8 cellular contexts compared by ENCODE assay signal in genomic region chr15:65033659-65034269, GRCh38. TPM values are rescaled to one million over a fixed set of nuclear protein-coding genes. Genes with fewer than 3 reads are reported as not detected.
A peak's percentile ranks its signal among the peaks of the same experiment; 100 is the strongest.
DNase-seq lines count a peak whose midpoint lies in the region; ATAC-seq, FAIRE-seq and TF ChIP-seq lines count a peak whose summit lies in the region.

No MANE protein-coding gene starts in this region.

- H3K4me2 ChIP-seq in K562 (ENCODE audit: insufficient read depth, low read length): no peak overlapping the region

- H3K4me1 ChIP-seq in K562 (replicated peaks in 1 of 2; ENCODE audit: control insufficient read depth in 2 of 2, insufficient read depth in 2 of 2, low read length in 2 of 2): peaks cover 3 to 7% of the 10 kb centered on the region in 2 experiments; a peak in 3 of 5 replicates
- peaks cover 0 to 2% of the 10 kb centered on the region in 2 donors for H3K4me1 ChIP-seq in lung (ENCODE audit: control insufficient read depth in 2 of 2, insufficient read depth in 2 of 2, low read length in 2 of 2)
- H3K4me1 ChIP-seq in effector memory CD4-positive, alpha-beta T cell (ENCODE audit: control insufficient read depth, insufficient read depth, low read length, poor library complexity, severe bottlenecking): no peaks in the 10 kb centered on the region

- no peaks in the 10 kb centered on the region for H4K20me1 ChIP-seq in K562 (replicated peaks; ENCODE audit: control insufficient read depth, insufficient read depth, low read length)

- intact Hi-C loops in K562 (cut with micrococcal nuclease): loop anchor here (2.0 to 10.0 kb wide), 5 partner anchors 54 to 351 kb away; no protein-coding TSS in a partner anchor

- H3K9me3 ChIP-seq in K562 (replicated peaks; ENCODE audit: control insufficient read depth, insufficient read depth, low read depth, low read length) (no peaks in the 10 kb centered on the region), lung (ENCODE audit: control insufficient read depth in 2 of 2, insufficient read depth in 1 of 2, low read length in 1 of 2) (no peaks in the 10 kb centered on the region)
- H3K9me3 ChIP-seq in effector memory CD4-positive, alpha-beta T cell (ENCODE audit: control insufficient read depth, low read length): no peaks in the 10 kb centered on the region

- TF ChIP-seq RAD21 in K562 (CRISPR knock-in tag; conservative IDR thresholded peaks at IDR 0.05 in 1 of 2, IDR thresholded peaks at IDR 0.05 in 1 of 2): peak in 1 of 2 experiments; percentile 70; a peak in 3 of 4 replicates

- peaks cover 6% of the 10 kb centered on the region for H3K79me2 ChIP-seq in K562 (ENCODE audit: control insufficient read depth, insufficient read depth, low read length)

- no peaks in the 10 kb centered on the region for H3K9me1 ChIP-seq in K562 (ENCODE audit: control insufficient read depth, insufficient read depth, low read length)

- H3K27ac ChIP-seq in K562 (ENCODE audit: extremely low read depth, low read depth, low read length) (no peak overlapping the region), lung (ENCODE audit: low read depth in 1 of 2, low read length in 1 of 2) (no peak overlapping the region)
- H3K27ac ChIP-seq in effector memory CD4-positive, alpha-beta T cell (ENCODE audit: insufficient read depth, low read length, poor library complexity, severe bottlenecking): no peak overlapping the region

- peak overlapping the region; percentile 55 for H2AFZ ChIP-seq in K562 (ENCODE audit: low read depth, low read length)

- WGBS in K562 (ENCODE audit: insufficient coverage, low coverage, missing lambda C conversion rate): 0% methylated on average over 4 of the region's 4 CpGs
- WGBS in lung, 2 donors: 13 to 19% methylated on average over 4 of the region's 4 CpGs

- CTCF ChIA-PET in K562 (lab: Yijun Ruan, JAX; ENCODE audit: low intra/inter-chr PET ratio): interaction anchor here (0.6 to 2.9 kb wide), 8 partner anchors 9 to 351 kb away, joined by 3 to 17 read pairs (median 4); no protein-coding TSS in a partner anchor

- no peak for TF ChIP-seq EP300 in K562 (IDR thresholded peaks at IDR 0.05; ENCODE audit: low read length)

- DNase-seq in AG20443 (ENCODE audit: low spot score): peak; percentile 70
- no peak for DNase-seq in GM18507 (ENCODE audit: extremely low spot score, insufficient read length, low read depth)
- DNase-seq in NCI-H82 treated with DMSO at 0.1 percent for 48 hours (lab: John Stamatoyannopoulos, UW; ENCODE audit: unreplicated experiment): peak; percentile 46
- DNase-seq in K562 (ENCODE audit: extremely low read depth in 1 of 4, low spot score in 3 of 4): peak; percentile 27 to 53 (median 44)
- no peak for DNase-seq in lung (ENCODE audit: low spot score)
- DNase-seq in effector memory CD4-positive, alpha-beta T cell: no peak

- in situ Hi-C loops in K562 (cut with MboI): loop anchor here (10.0 kb wide), 1 partner anchor 299 kb away; no protein-coding TSS in a partner anchor

- H3K36me3 ChIP-seq in K562 (ENCODE audit: control insufficient read depth, insufficient read depth, low read length) (no peaks in the 10 kb centered on the region), lung (ENCODE audit: control insufficient read depth in 2 of 2, insufficient read depth in 2 of 2, low read length in 2 of 2) (no peaks in the 10 kb centered on the region)
- no peaks in the 10 kb centered on the region for H3K36me3 ChIP-seq in effector memory CD4-positive, alpha-beta T cell (ENCODE audit: control insufficient read depth, insufficient read depth, low read length)

- ATAC-seq in K562: peak; percentile 59
- no peak for ATAC-seq in lung (ENCODE audit: insufficient read depth, low FRiP score)
- ATAC-seq in GM19467 (IDR thresholded peaks at IDR 0.05; ENCODE audit: unreplicated experiment): no peak
- ATAC-seq in HG02588 (IDR thresholded peaks at IDR 0.05; ENCODE audit: unreplicated experiment): no peak

- FAIRE-seq in GM18507 (lab: Jason Lieb, UNC): peak; percentile 18
- peak; percentile 64 for FAIRE-seq in K562 (lab: Jason Lieb, UNC)

- no TSS peak for BruUV-seq in K562 (replicated peaks; lab: Mats Ljungman, UMichigan)

- peaks cover 0 to 5% of the 10 kb centered on the region in 2 experiments; a peak in 1 of 5 replicates for H3K27me3 ChIP-seq in K562 (ENCODE audit: control insufficient read depth in 2 of 2, insufficient read depth in 2 of 2, low read length in 2 of 2)
- no peaks in the 10 kb centered on the region for H3K27me3 ChIP-seq in lung (ENCODE audit: control insufficient read depth, insufficient read depth)
- no peaks in the 10 kb centered on the region for H3K27me3 ChIP-seq in effector memory CD4-positive, alpha-beta T cell (replicated peaks; ENCODE audit: control insufficient read depth, insufficient read depth, low read length, poor library complexity, severe bottlenecking)

- no peak overlapping the region for H3K4me3 ChIP-seq in K562
- no peak overlapping the region for H3K4me3 ChIP-seq in lung
- H3K4me3 ChIP-seq in effector memory CD4-positive, alpha-beta T cell (ENCODE audit: insufficient read depth, low read depth, low read length, poor library complexity, severe bottlenecking): no peak overlapping the region

- no peak overlapping the region for H3K9ac ChIP-seq in K562 (ENCODE audit: insufficient read depth in 1 of 2, low read depth in 2 of 2, low read length in 2 of 2)

- no peak for TF ChIP-seq POLR2A in K562 (conservative IDR thresholded peaks at IDR 0.05)

- TF ChIP-seq CTCF in K562 (IDR thresholded peaks at IDR 0.05 in 2 of 3, conservative IDR thresholded peaks at IDR 0.05 in 1 of 3; ENCODE audit: insufficient read depth in 2 of 3, low read depth in 1 of 3, low read length in 3 of 3): peak; percentile 48 to 75 (median 69); a peak in 5 of 6 replicates
- peak; percentile 21 for TF ChIP-seq CTCF in lung (IDR thresholded peaks at IDR 0.05; ENCODE audit: control extremely low read depth, extremely low read depth)

- POLR2A ChIA-PET in K562 (lab: Yijun Ruan, JAX): interaction anchor here (0.6 to 1.4 kb wide), 2 partner anchors 44 to 271 kb away, joined by 4 to 9 read pairs; partner anchors contain the start of gene RNU5B-1

RNA-seq across cellular contexts. Expression of gene MTFMT, which starts 4.3 kb away (rescaled TPM):
- 10.2 and 20.8 TPM in 2 replicates for total RNA-seq in K562 (2011; cell fraction: chromatin; rRNA removed; ENCODE audit: low replicate concordance)
- total RNA-seq in K562 (2011; cell fraction: nucleolus; rRNA removed): 4.7 and 7.4 TPM in 2 replicates
- 5.7 and 13.3 TPM in 2 replicates for total RNA-seq in K562 (2011; cell fraction: nucleoplasm; rRNA removed)
- total RNA-seq in K562 (2014; rRNA removed) (18.6 and 31.1 TPM in 2 replicates), K562 (2014; rRNA removed; fragmentation: Illumina TruSeq; extraction: Trizol) (18.2 and 19.6 TPM in 2 replicates), K562 (2015; rRNA removed; fragmentation: Illumina TruSeq; extraction: Trizol) (13.7 and 14.1 TPM in 2 replicates), K562 (2021) (17.3 and 17.6 TPM in 2 replicates), lung (10 to 100 TPM; 14.4 to 15.0 TPM)
- polyA plus RNA-seq in K562 (2011; rRNA removed) (16.4 and 16.7 TPM in 2 replicates), K562 (2014; fragmentation: Illumina TruSeq; extraction: Trizol) (14.8 and 16.2 TPM in 2 replicates), K562 (2014; fragmentation: Nextera tagmentation; extraction: Ambion mirVana) (1 to 10 TPM; 1.4 to 2.2 TPM), K562 (2014; rRNA removed) (14.0 and 15.9 TPM in 2 replicates), lung (1 to 10 TPM; 5.0 to 8.2 TPM)
- polyA plus RNA-seq in K562 (2011; cell fraction: cytosol; rRNA removed): 7.9 and 10.5 TPM in 2 replicates
- 7.4 and 8.6 TPM in 2 replicates for polyA plus RNA-seq in K562 (2011; cell fraction: nucleus; rRNA removed)
- polyA plus RNA-seq in K562 (2012): 8.5 and 10.3 TPM in 2 replicates
- polyA minus RNA-seq in K562 (2011; rRNA and poly(A)+ RNA removed): 10.1 and 16.2 TPM in 2 replicates
- 7.3 and 8.2 TPM in 2 replicates for polyA minus RNA-seq in K562 (2011; cell fraction: cytosol; rRNA and poly(A)+ RNA removed)
- polyA minus RNA-seq in K562 (2011; cell fraction: nucleus; rRNA and poly(A)+ RNA removed): 7.0 and 7.3 TPM in 2 replicates

RNA-seq across cellular contexts. Expression of gene SLC51B, which starts 11.4 kb away (rescaled TPM):
- not detected in 2 replicates for total RNA-seq in K562 (2011; cell fraction: chromatin; rRNA removed; ENCODE audit: low replicate concordance)
- total RNA-seq in K562 (2011; cell fraction: nucleolus; rRNA removed): not detected in 2 replicates
- not detected in 2 replicates for total RNA-seq in K562 (2011; cell fraction: nucleoplasm; rRNA removed)
- total RNA-seq in K562 (2014; rRNA removed): not detected in 2 replicates
- total RNA-seq in K562 (2014; rRNA removed; fragmentation: Illumina TruSeq; extraction: Trizol): not detected in 2 replicates
- total RNA-seq in K562 (2015; rRNA removed; fragmentation: Illumina TruSeq; extraction: Trizol): not detected in 2 replicates
- total RNA-seq in K562 (2021): not detected in 2 replicates
- polyA plus RNA-seq in K562 (2011; rRNA removed): not detected in 2 replicates
- not detected in 2 replicates for polyA plus RNA-seq in K562 (2011; cell fraction: cytosol; rRNA removed)
- polyA plus RNA-seq in K562 (2011; cell fraction: nucleus; rRNA removed): not detected in 2 replicates
- not detected in 2 replicates for polyA plus RNA-seq in K562 (2012)
- polyA plus RNA-seq in K562 (2014; fragmentation: Illumina TruSeq; extraction: Trizol): not detected in 2 replicates
- not detected for polyA plus RNA-seq in K562 (2014; fragmentation: Nextera tagmentation; extraction: Ambion mirVana)
- polyA plus RNA-seq in K562 (2014; rRNA removed): not detected in 2 replicates
- not detected in 2 replicates for polyA minus RNA-seq in K562 (2011; rRNA and poly(A)+ RNA removed)
- polyA minus RNA-seq in K562 (2011; cell fraction: cytosol; rRNA and poly(A)+ RNA removed): not detected in 2 replicates
- not detected in 2 replicates for polyA minus RNA-seq in K562 (2011; cell fraction: nucleus; rRNA and poly(A)+ RNA removed)
- 1 to 10 TPM in 1 of 2 donors, under 1 TPM in 1; 0.85 to 3.0 TPM for total RNA-seq in lung
- polyA plus RNA-seq in lung: 1 to 10 TPM in 1 of 2 donors, under 1 TPM in 1; 0.98 to 7.3 TPM

RNA-seq across cellular contexts. Expression of gene RASL12, which starts 34.0 kb away (rescaled TPM):
- total RNA-seq in K562 (2011; cell fraction: chromatin; rRNA removed; ENCODE audit: low replicate concordance): not detected in 2 replicates
- not detected in 2 replicates for total RNA-seq in K562 (2011; cell fraction: nucleolus; rRNA removed)
- total RNA-seq in K562 (2011; cell fraction: nucleoplasm; rRNA removed): not detected in 2 replicates
- total RNA-seq in K562 (2014; rRNA removed) (not detected in 2 replicates), K562 (2014; rRNA removed; fragmentation: Illumina TruSeq; extraction: Trizol) (not detected in 2 replicates), K562 (2015; rRNA removed; fragmentation: Illumina TruSeq; extraction: Trizol) (not detected in 2 replicates), K562 (2021) (not detected in 2 replicates), lung (10 to 100 TPM; 31.6 to 75.7 TPM)
- polyA plus RNA-seq in K562 (2011; rRNA removed) (not detected in 2 replicates), K562 (2014; fragmentation: Illumina TruSeq; extraction: Trizol) (not detected in 2 replicates), K562 (2014; fragmentation: Nextera tagmentation; extraction: Ambion mirVana) (not detected), K562 (2014; rRNA removed) (not detected in 2 replicates), lung (10 to 100 TPM; 13.8 to 14.8 TPM)
- polyA plus RNA-seq in K562 (2011; cell fraction: cytosol; rRNA removed): not detected in 2 replicates
- polyA plus RNA-seq in K562 (2011; cell fraction: nucleus; rRNA removed): 0.06 TPM in 1 of 2 replicates, not detected in the other
- not detected in 2 replicates for polyA plus RNA-seq in K562 (2012)
- 0.06 TPM in 1 of 2 replicates, not detected in the other for polyA minus RNA-seq in K562 (2011; rRNA and poly(A)+ RNA removed)
- not detected in 2 replicates for polyA minus RNA-seq in K562 (2011; cell fraction: cytosol; rRNA and poly(A)+ RNA removed)
- not detected in 2 replicates for polyA minus RNA-seq in K562 (2011; cell fraction: nucleus; rRNA and poly(A)+ RNA removed)

RNA-seq across cellular contexts. Expression of gene KBTBD13, which starts 42.8 kb away (rescaled TPM):
- total RNA-seq in K562 (2011; cell fraction: chromatin; rRNA removed; ENCODE audit: low replicate concordance): 0.16 TPM in 1 of 2 replicates, not detected in the other
- total RNA-seq in K562 (2011; cell fraction: nucleolus; rRNA removed): 0.13 and 0.17 TPM in 2 replicates
- total RNA-seq in K562 (2011; cell fraction: nucleoplasm; rRNA removed): 0.15 TPM in 1 of 2 replicates, not detected in the other
- total RNA-seq in K562 (2014; rRNA removed) (0.09 TPM in 1 of 2 replicates, not detected in the other), K562 (2014; rRNA removed; fragmentation: Illumina TruSeq; extraction: Trizol) (0.06 and 0.07 TPM in 2 replicates), K562 (2015; rRNA removed; fragmentation: Illumina TruSeq; extraction: Trizol) (not detected in 2 replicates), K562 (2021) (0.11 and 0.13 TPM in 2 replicates), lung (under 1 TPM; 0.21 to 0.23 TPM)
- polyA plus RNA-seq in K562 (2011; rRNA removed) (not detected in 2 replicates), K562 (2014; fragmentation: Illumina TruSeq; extraction: Trizol) (0.04 and 0.10 TPM in 2 replicates), K562 (2014; fragmentation: Nextera tagmentation; extraction: Ambion mirVana) (under 1 TPM in 1 of 2 experiments, not detected in 1; 0.07 TPM), K562 (2014; rRNA removed) (0.12 and 0.22 TPM in 2 replicates), lung (under 1 TPM; 0.04 to 0.14 TPM)
- 0.03 and 0.04 TPM in 2 replicates for polyA plus RNA-seq in K562 (2011; cell fraction: cytosol; rRNA removed)
- polyA plus RNA-seq in K562 (2011; cell fraction: nucleus; rRNA removed): 0.04 TPM in 1 of 2 replicates, not detected in the other
- 0.06 and 0.09 TPM in 2 replicates for polyA plus RNA-seq in K562 (2012)
- polyA minus RNA-seq in K562 (2011; rRNA and poly(A)+ RNA removed): 0.07 TPM in 1 of 2 replicates, not detected in the other
- not detected in 2 replicates for polyA minus RNA-seq in K562 (2011; cell fraction: cytosol; rRNA and poly(A)+ RNA removed)
- 0.13 TPM in 1 of 2 replicates, not detected in the other for polyA minus RNA-seq in K562 (2011; cell fraction: nucleus; rRNA and poly(A)+ RNA removed)

RNA-seq across cellular contexts. Expression of gene SPG21, which starts 44.0 kb away (rescaled TPM):
- total RNA-seq in K562 (2011; cell fraction: chromatin; rRNA removed; ENCODE audit: low replicate concordance): 42.0 and 42.1 TPM in 2 replicates
- total RNA-seq in K562 (2011; cell fraction: nucleolus; rRNA removed): 28.0 and 36.9 TPM in 2 replicates
- total RNA-seq in K562 (2011; cell fraction: nucleoplasm; rRNA removed): 55.7 and 78.3 TPM in 2 replicates
- total RNA-seq in K562 (2014; rRNA removed) (46.1 and 50.0 TPM in 2 replicates), K562 (2014; rRNA removed; fragmentation: Illumina TruSeq; extraction: Trizol) (71.2 and 73.9 TPM in 2 replicates), K562 (2015; rRNA removed; fragmentation: Illumina TruSeq; extraction: Trizol) (56.8 and 59.8 TPM in 2 replicates), K562 (2021) (72.0 and 79.1 TPM in 2 replicates), lung (100 to 1,000 TPM in 1 of 2 donors, 10 to 100 TPM in 1; 79.2 to 115 TPM)
- polyA plus RNA-seq in K562 (2011; rRNA removed) (49.2 and 65.1 TPM in 2 replicates), K562 (2014; fragmentation: Illumina TruSeq; extraction: Trizol) (78.7 and 98.8 TPM in 2 replicates), K562 (2014; fragmentation: Nextera tagmentation; extraction: Ambion mirVana) (10 to 100 TPM; 22.8 to 23.6 TPM), K562 (2014; rRNA removed) (65.7 and 69.0 TPM in 2 replicates), lung (10 to 100 TPM; 88.2 to 98.2 TPM)
- polyA plus RNA-seq in K562 (2011; cell fraction: cytosol; rRNA removed): 52.2 and 59.7 TPM in 2 replicates
- 24.0 and 24.4 TPM in 2 replicates for polyA plus RNA-seq in K562 (2011; cell fraction: nucleus; rRNA removed)
- 54.8 and 61.6 TPM in 2 replicates for polyA plus RNA-seq in K562 (2012)
- polyA minus RNA-seq in K562 (2011; rRNA and poly(A)+ RNA removed): 40.4 and 43.8 TPM in 2 replicates
- polyA minus RNA-seq in K562 (2011; cell fraction: cytosol; rRNA and poly(A)+ RNA removed): 23.4 and 27.0 TPM in 2 replicates
- 13.5 and 20.1 TPM in 2 replicates for polyA minus RNA-seq in K562 (2011; cell fraction: nucleus; rRNA and poly(A)+ RNA removed)

Comparison
In these comparisons a context has a peak if more than half of its experiments do, and no peak if none do; other contexts are left out.
1. DNase-seq: peak in AG20443 (single experiment), NCI-H82 treated with DMSO at 0.1 percent for 48 hours (single experiment) and K562 (4 of 4); none in GM18507 (single experiment), lung (single experiment) and effector memory CD4-positive, alpha-beta T cell (0 of 3).
2. RNA of gene RASL12, which starts 34.0 kb away (total RNA-seq): 31.6 to 75.7 TPM in lung; not detected in K562; every median in the first group is over 10 times any median in the second.